21 cellular contexts compared by ENCODE assay signal in genomic region chr9:316382-316965, GRCh38.
DNase-seq lines count a peak whose midpoint lies in the region; ATAC-seq and TF ChIP-seq lines count a peak whose summit lies in the region.
"Had no signal": no experiment of that assay in that cellular context is flagged by ENCODE, and none has a peak within 500 bp of the region (broad histone marks: within the 10 kb centered on the region; RNA-seq: fewer than 3 reads in every experiment).

No MANE protein-coding gene starts in this region.

- no peaks in the 10 kb centered on the region for H3K27me3 ChIP-seq in endodermal cell (ENCODE audit: control insufficient read depth, insufficient read depth, low read length, poor library complexity, severe bottlenecking)
- H3K27me3 ChIP-seq: esophagus muscularis mucosa had no signal

- H3K9me3 ChIP-seq in endodermal cell (ENCODE audit: control insufficient read depth, low read length) (no peaks in the 10 kb centered on the region), mucosa of descending colon (no peaks in the 10 kb centered on the region)
- H3K9me3 ChIP-seq: esophagus muscularis mucosa had no signal

- peaks cover 26% of the 10 kb centered on the region for H3K36me3 ChIP-seq in endodermal cell (ENCODE audit: control insufficient read depth, insufficient read depth, low read length)
- H3K36me3 ChIP-seq in mucosa of descending colon (ENCODE audit: low read depth) = no peaks in the 10 kb centered on the region

- H3K36me3 Mint-ChIP-seq in activated CD4-positive, alpha-beta T cell treated with anti-CD3 and anti-CD28 coated beads for 36 hours (ENCODE audit: low read depth) = peaks cover 46% of the 10 kb centered on the region
- peaks cover 62% of the 10 kb centered on the region for H3K36me3 Mint-ChIP-seq in activated CD4-positive, alpha-beta T cell treated with anti-CD3 and anti-CD28 coated beads, Interleukin-2, amount 10 ng/mL, durations not matched to agents 24 days and 14 days (ENCODE audit: low read depth)
- H3K36me3 Mint-ChIP-seq in endodermal cell (ENCODE audit: low read depth) = peaks cover 22% of the 10 kb centered on the region

- no peak overlapping the region for H3K9ac ChIP-seq in endodermal cell (ENCODE audit: extremely low read depth, low read length, poor library complexity, severe bottlenecking)

- H3K27ac ChIP-seq in endodermal cell (ENCODE audit: low read depth, low read length) = no peak overlapping the region
- H3K27ac ChIP-seq: esophagus muscularis mucosa had no signal

- TF ChIP-seq CTCF in NB4 (IDR thresholded peaks at IDR 0.05; ENCODE audit: low read depth, low read length) (no peak), endodermal cell (conservative IDR thresholded peaks at IDR 0.05) (peak; percentile 35), retinal pigment epithelial cell (conservative IDR thresholded peaks at IDR 0.05; ENCODE audit: low read depth, low read length) (peak; percentile 28), mucosa of descending colon (IDR thresholded peaks at IDR 0.05) (no peak)

- intact Hi-C loops in activated CD4-positive, alpha-beta T cell treated with anti-CD3 and anti-CD28 coated beads for 36 hours (cut with DNase I, micrococcal nuclease) = no loop called here
- intact Hi-C loops in activated CD4-positive, alpha-beta T cell treated with anti-CD3 and anti-CD28 coated beads, Interleukin-2, amount 10 ng/mL, durations not matched to agents 24 days and 14 days (cut with micrococcal nuclease) = no loop called here
- intact Hi-C loops in mucosa of descending colon (cut with DNase I, micrococcal nuclease) = no loop called here

- POLR2A ChIA-PET in activated CD4-positive, alpha-beta T cell treated with anti-CD3 and anti-CD28 coated beads for 36 hours (lab: Charles Lee) = no interaction called here

- no peaks in the 10 kb centered on the region for H3K27me3 Mint-ChIP-seq in activated CD4-positive, alpha-beta T cell treated with anti-CD3 and anti-CD28 coated beads for 36 hours
- H3K27me3 Mint-ChIP-seq in activated CD4-positive, alpha-beta T cell treated with anti-CD3 and anti-CD28 coated beads, Interleukin-2, amount 10 ng/mL, durations not matched to agents 24 days and 14 days = no peaks in the 10 kb centered on the region
- H3K27me3 Mint-ChIP-seq in endodermal cell (ENCODE audit: insufficient read depth) = no peaks in the 10 kb centered on the region
- H3K27me3 Mint-ChIP-seq: CD4-positive, alpha-beta memory T cell had no signal

- no peaks in the 10 kb centered on the region for H3K4me1 Mint-ChIP-seq in activated CD4-positive, alpha-beta T cell treated with anti-CD3 and anti-CD28 coated beads for 36 hours
- H3K4me1 Mint-ChIP-seq in activated CD4-positive, alpha-beta T cell treated with anti-CD3 and anti-CD28 coated beads, Interleukin-2, amount 10 ng/mL, durations not matched to agents 24 days and 14 days = no peaks in the 10 kb centered on the region
- H3K4me1 Mint-ChIP-seq in endodermal cell = peaks cover 38% of the 10 kb centered on the region

- WGBS in endodermal cell (ENCODE audit: insufficient coverage in 1 of 2, insufficient read length in 1 of 2), 2 experiments = 90 to 100% methylated on average over 1 to 2 of the region's 2 CpGs

- peak; percentile 51 for ATAC-seq in activated CD4-positive, alpha-beta T cell treated with anti-CD3 and anti-CD28 coated beads for 36 hours
- ATAC-seq in mucosa of descending colon = no peak
- ATAC-seq: activated naive CD4-positive, alpha-beta T cell treated with anti-CD3 and anti-CD28 coated beads, Interleukin-2, amount 50 U/mL, for 72 hours had no signal

- TF ChIP-seq POLR2A in NB4 (IDR thresholded peaks at IDR 0.05; ENCODE audit: extremely low read depth, insufficient read length) = no peak

- H3K4me3 Mint-ChIP-seq in activated CD4-positive, alpha-beta T cell treated with anti-CD3 and anti-CD28 coated beads for 36 hours = no peak overlapping the region
- H3K4me3 Mint-ChIP-seq in activated CD4-positive, alpha-beta T cell treated with anti-CD3 and anti-CD28 coated beads, Interleukin-2, amount 10 ng/mL, durations not matched to agents 24 days and 14 days = no peak overlapping the region
- H3K4me3 Mint-ChIP-seq in endodermal cell = no peak overlapping the region
- H3K4me3 Mint-ChIP-seq: CD4-positive, alpha-beta memory T cell had no signal

- CTCF ChIA-PET in activated CD4-positive, alpha-beta T cell treated with anti-CD3 and anti-CD28 coated beads for 36 hours (lab: Charles Lee) = interaction anchor here (0.7 to 0.8 kb wide), 2 partner anchors 75 to 102 kb away, joined by 3 read pairs; partner anchors contain the start of gene DOCK8

- peaks cover 4% of the 10 kb centered on the region for H3K4me1 ChIP-seq in endodermal cell (ENCODE audit: control insufficient read depth, insufficient read depth, low read length)
- H3K4me1 ChIP-seq in mucosa of descending colon (ENCODE audit: low read depth) = no peaks in the 10 kb centered on the region
- H3K4me1 ChIP-seq: esophagus muscularis mucosa had no signal

- H3K9me3 Mint-ChIP-seq in activated CD4-positive, alpha-beta T cell treated with anti-CD3 and anti-CD28 coated beads for 36 hours (ENCODE audit: low read depth) = no peaks in the 10 kb centered on the region
- H3K9me3 Mint-ChIP-seq in activated CD4-positive, alpha-beta T cell treated with anti-CD3 and anti-CD28 coated beads, Interleukin-2, amount 10 ng/mL, durations not matched to agents 24 days and 14 days = no peaks in the 10 kb centered on the region
- no peaks in the 10 kb centered on the region for H3K9me3 Mint-ChIP-seq in endodermal cell
- H3K9me3 Mint-ChIP-seq: activated naive CD4-positive, alpha-beta T cell treated with anti-CD3 and anti-CD28 coated beads, Interleukin-2, amount 50 U/mL, for 72 hours; CD4-positive, alpha-beta memory T cell had no signal

- H3K4me3 ChIP-seq in NB4 (ENCODE audit: low read depth, low read length) (no peak overlapping the region), endodermal cell (ENCODE audit: low read length) (no peak overlapping the region), retinal pigment epithelial cell (ENCODE audit: low read length) (no peak overlapping the region), mucosa of descending colon (no peak overlapping the region)
- H3K4me3 ChIP-seq: esophagus muscularis mucosa had no signal

- H3K27ac Mint-ChIP-seq in activated CD4-positive, alpha-beta T cell treated with anti-CD3 and anti-CD28 coated beads for 36 hours = no peak overlapping the region
- H3K27ac Mint-ChIP-seq in activated CD4-positive, alpha-beta T cell treated with anti-CD3 and anti-CD28 coated beads, Interleukin-2, amount 10 ng/mL, durations not matched to agents 24 days and 14 days = no peak overlapping the region
- no peak overlapping the region for H3K27ac Mint-ChIP-seq in endodermal cell

- no peak for DNase-seq in activated CD4-positive, alpha-beta T cell treated with anti-CD3 and anti-CD28 coated beads for 36 hours
- no peak for DNase-seq in activated CD4-positive, alpha-beta T cell treated with anti-CD3 and anti-CD28 coated beads, Interleukin-2, amount 10 ng/mL, durations not matched to agents 24 days and 14 days
- DNase-seq in NB4 (ENCODE audit: low read depth) = peak; percentile 22
- DNase-seq in endodermal cell = no peak
- DNase-seq in retinal pigment epithelial cell (ENCODE audit: low read depth) = no peak
- no peak for DNase-seq in mucosa of descending colon
- no peak for DNase-seq in NCI-H1092 treated with DMSO at 0.1 percent for 48 hours (lab: John Stamatoyannopoulos, UW)
- no peak for DNase-seq in NCI-H524 (lab: John Stamatoyannopoulos, UW)
- DNase-seq: activated CD4-positive, alpha-beta T cell treated with anti-CD3 and anti-CD28 coated beads for 4 hours; activated CD8-positive, alpha-beta memory T cell treated with anti-CD3 and anti-CD28 coated beads, Interleukin-2, amount 50 U/mL, for 48 hours; CD4-positive, alpha-beta memory T cell; DMS79 treated with DMSO at 0.1 percent for 48 hours; glutamatergic neuron; mammary epithelial cell; NCI-H446 treated with DMSO at 0.1 percent for 48 hours; SIG-M5; stimulated activated CD4-positive, alpha-beta T cell treated with anti-CD3 and anti-CD28 coated beads, Interleukin-15, amount 100 ng/mL, for 24 hours; stimulated activated naive CD4-positive, alpha-beta T cell treated with Interleukin-2 at 50 U/mL for 16 hours; trophoblast cell had no signal

Comparison
In these comparisons a context has a peak if more than half of its experiments do, and no peak if none do; other contexts are left out.
1. CTCF ChIP-seq: peak in endodermal cell (single experiment) and retinal pigment epithelial cell (single experiment); none in NB4 (single experiment) and mucosa of descending colon (single experiment).